ENCODE assay signal across 25 cellular contexts in genomic region chr10:118448744-118449143, GRCh38.
"Had no signal": no experiment of that assay in that cellular context is flagged by ENCODE, and none has a peak within 500 bp of the region (broad histone marks: within the 10 kb centered on the region; RNA-seq: fewer than 3 reads in every experiment).

No MANE protein-coding gene starts in this region.

- H3K27ac Mint-ChIP-seq: activated CD4-positive, alpha-beta memory T cell treated with anti-CD3 and anti-CD28 coated beads for 36 hours; activated CD8-positive, alpha-beta memory T cell treated with anti-CD3 and anti-CD28 coated beads, Interleukin-2, amount 10 ng/mL, durations not matched to agents 7 days and 5 days; activated CD8-positive, alpha-beta T cell treated with anti-CD3 and anti-CD28 coated beads, Interleukin-2, amount 10 ng/mL, durations not matched to agents 7 days and 5 days; activated naive CD4-positive, alpha-beta T cell treated with anti-CD3 and anti-CD28 coated beads, Interleukin-2, amount 10 ng/mL, durations not matched to agents 7 days and 5 days; activated naive CD4-positive, alpha-beta T cell treated with anti-CD3 and anti-CD28 coated beads, Interleukin-2, amount 50 U/mL, for 72 hours; activated naive CD8-positive, alpha-beta T cell treated with anti-CD3 and anti-CD28 coated beads, Interleukin-2, amount 10 ng/mL, durations not matched to agents 7 days and 5 days; effector memory CD8-positive, alpha-beta T cell had no signal

- H3K4me3 Mint-ChIP-seq: activated CD4-positive, alpha-beta memory T cell treated with anti-CD3 and anti-CD28 coated beads for 36 hours; activated CD8-positive, alpha-beta memory T cell treated with anti-CD3 and anti-CD28 coated beads, Interleukin-2, amount 10 ng/mL, durations not matched to agents 7 days and 5 days; activated CD8-positive, alpha-beta T cell treated with anti-CD3 and anti-CD28 coated beads, Interleukin-2, amount 10 ng/mL, durations not matched to agents 7 days and 5 days; activated naive CD4-positive, alpha-beta T cell treated with anti-CD3 and anti-CD28 coated beads, Interleukin-2, amount 10 ng/mL, durations not matched to agents 7 days and 5 days; activated naive CD8-positive, alpha-beta T cell treated with anti-CD3 and anti-CD28 coated beads, Interleukin-2, amount 10 ng/mL, durations not matched to agents 7 days and 5 days; central memory CD8-positive, alpha-beta T cell; effector memory CD8-positive, alpha-beta T cell had no signal

- H3K27me3 ChIP-seq: brain microvascular endothelial cell had no signal

- ATAC-seq: activated CD8-positive, alpha-beta memory T cell treated with anti-CD3 and anti-CD28 coated beads, Interleukin-2, amount 10 ng/mL, durations not matched to agents 7 days and 5 days; activated CD8-positive, alpha-beta T cell treated with anti-CD3 and anti-CD28 coated beads, Interleukin-2, amount 10 ng/mL, durations not matched to agents 7 days and 5 days; activated naive CD4-positive, alpha-beta T cell treated with anti-CD3 and anti-CD28 coated beads, Interleukin-2, amount 50 U/mL, for 72 hours; effector memory CD8-positive, alpha-beta T cell had no signal

- H3K27ac ChIP-seq: brain microvascular endothelial cell, epithelial cell of prostate had no signal

- H3K4me1 Mint-ChIP-seq: activated CD8-positive, alpha-beta memory T cell treated with anti-CD3 and anti-CD28 coated beads, Interleukin-2, amount 10 ng/mL, durations not matched to agents 7 days and 5 days; activated naive CD4-positive, alpha-beta T cell treated with anti-CD3 and anti-CD28 coated beads, Interleukin-2, amount 10 ng/mL, durations not matched to agents 7 days and 5 days; activated naive CD8-positive, alpha-beta T cell treated with anti-CD3 and anti-CD28 coated beads, Interleukin-2, amount 10 ng/mL, durations not matched to agents 7 days and 5 days; central memory CD8-positive, alpha-beta T cell had no signal

- H3K36me3 ChIP-seq: brain microvascular endothelial cell had no signal

- DNase-seq: activated CD4-positive, alpha-beta memory T cell treated with anti-CD3 and anti-CD28 coated beads for 36 hours; activated CD4-positive, alpha-beta T cell treated with anti-CD3 and anti-CD28 coated beads for 1 hour; activated CD4-positive, alpha-beta T cell treated with anti-CD3 and anti-CD28 coated beads for 4 hours; activated CD4-positive, CD25-positive, alpha-beta regulatory T cell; activated CD8-positive, alpha-beta memory T cell treated with anti-CD3 and anti-CD28 coated beads, Interleukin-2, amount 10 ng/mL, durations not matched to agents 7 days and 5 days; activated CD8-positive, alpha-beta memory T cell treated with anti-CD3 and anti-CD28 coated beads, Interleukin-2, amount 50 U/mL, for 4 hours; activated CD8-positive, alpha-beta T cell treated with anti-CD3 and anti-CD28 coated beads, Interleukin-2, amount 10 ng/mL, durations not matched to agents 7 days and 5 days; activated gamma-delta T cell; activated naive CD4-positive, alpha-beta T cell; activated naive CD4-positive, alpha-beta T cell treated with anti-CD3 and anti-CD28 coated beads, Interleukin-2, amount 10 ng/mL, durations not matched to agents 7 days and 5 days; activated naive CD8-positive, alpha-beta T cell treated with anti-CD3 and anti-CD28 coated beads, Interleukin-2, amount 10 ng/mL, durations not matched to agents 7 days and 5 days; activated T-cell treated with anti-CD3 and anti-CD28 coated beads, Interleukin-2, amount 50 U/mL, for 1 hour; activated T-cell treated with anti-CD3 and anti-CD28 coated beads, Interleukin-2, amount 50 U/mL, for 48 hours; brain microvascular endothelial cell; cortex of kidney; dermis blood vessel endothelial cell; effector CD4-positive, alpha-beta T cell; effector memory CD8-positive, alpha-beta T cell; foreskin fibroblast; head of caudate nucleus; hippocampal formation; T-helper 2 cell had no signal

- H3K36me3 Mint-ChIP-seq: activated CD4-positive, alpha-beta memory T cell treated with anti-CD3 and anti-CD28 coated beads for 36 hours; activated CD8-positive, alpha-beta memory T cell treated with anti-CD3 and anti-CD28 coated beads, Interleukin-2, amount 10 ng/mL, durations not matched to agents 7 days and 5 days; activated naive CD4-positive, alpha-beta T cell treated with anti-CD3 and anti-CD28 coated beads, Interleukin-2, amount 10 ng/mL, durations not matched to agents 7 days and 5 days; activated naive CD8-positive, alpha-beta T cell treated with anti-CD3 and anti-CD28 coated beads, Interleukin-2, amount 10 ng/mL, durations not matched to agents 7 days and 5 days had no signal

- H3K9me3 Mint-ChIP-seq: central memory CD8-positive, alpha-beta T cell; effector memory CD8-positive, alpha-beta T cell had no signal
